In the genomic region with DNA sequence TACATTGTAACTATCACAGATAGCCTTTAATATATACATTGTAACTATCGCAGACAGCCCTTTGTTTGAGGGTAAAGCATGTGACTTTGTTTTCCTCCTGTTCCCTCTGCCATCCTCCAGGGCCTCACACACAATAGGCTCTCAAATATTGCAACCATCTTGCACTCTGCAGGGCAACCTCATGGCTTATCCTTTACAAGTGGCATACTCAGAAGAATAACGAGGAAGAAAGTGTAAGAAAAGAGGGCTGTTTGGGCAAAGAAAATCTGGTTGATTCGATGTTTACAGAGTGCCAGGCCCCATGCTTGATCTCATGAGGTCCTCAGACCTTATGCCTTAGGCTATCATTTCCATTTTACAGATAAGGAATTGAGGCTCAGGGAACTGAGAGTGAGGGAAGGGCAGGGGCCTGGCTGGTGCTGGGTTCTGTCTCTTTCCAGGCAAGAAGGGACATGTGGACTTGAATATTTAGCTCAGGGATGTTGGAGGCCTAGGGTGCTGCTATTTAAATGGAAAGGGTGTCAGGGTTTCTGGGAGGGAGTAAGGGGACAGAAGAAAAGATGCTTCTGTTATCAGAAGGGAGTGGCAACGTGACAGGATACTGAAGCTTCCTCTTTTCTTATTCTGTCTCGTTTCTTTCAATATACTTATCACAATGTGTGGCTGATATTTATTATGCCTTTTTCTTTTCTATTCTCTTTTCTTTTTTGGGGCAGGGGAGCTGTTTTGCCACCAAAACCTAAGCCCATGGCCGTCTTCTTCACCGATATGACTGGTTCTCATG, we compare ENCODE assay signal across 8 cellular contexts. TPM values are rescaled to one million over a fixed set of nuclear protein-coding genes. Genes with fewer than 3 reads are reported as not detected.
A peak's percentile ranks its signal among the peaks of the same experiment; 100 is the strongest.
DNase-seq lines count a peak whose midpoint lies in the region; ATAC-seq and TF ChIP-seq lines count a peak whose summit lies in the region.

No MANE protein-coding gene starts in this region.

- CTCF ChIA-PET in A673 (lab: Charles Lee) = interaction anchor here (1.1 to 1.9 kb wide), 2 partner anchors 8 to 39 kb away, joined by 3 to 8 read pairs; no protein-coding TSS in a partner anchor

- no peaks in the 10 kb centered on the region for H3K27me3 ChIP-seq in A673 (replicated peaks; ENCODE audit: insufficient read depth, low read depth, low read length, poor library complexity)
- no peaks in the 10 kb centered on the region for H3K27me3 ChIP-seq in lung (ENCODE audit: control insufficient read depth, insufficient read depth)

- no peaks in the 10 kb centered on the region for H3K36me3 Mint-ChIP-seq in activated naive CD8-positive, alpha-beta T cell

- peak overlapping the region; percentile 96 for H3K4me3 ChIP-seq in A673 (ENCODE audit: low read depth, low read length, poor library complexity, severe bottlenecking)
- peak overlapping the region; percentile 93 for H3K4me3 ChIP-seq in HFF-Myc (replicated peaks; ENCODE audit: low read depth, low read length)
- peak overlapping the region; percentile 96 for H3K4me3 ChIP-seq in lung

- H3K9me3 ChIP-seq in A673 (ENCODE audit: low read depth, low read length, poor library complexity, severe bottlenecking) (no peaks in the 10 kb centered on the region), lung (ENCODE audit: control insufficient read depth in 2 of 2, insufficient read depth in 1 of 2, low read length in 1 of 2) (no peaks in the 10 kb centered on the region)

- peaks cover 36% of the 10 kb centered on the region for H3K4me1 Mint-ChIP-seq in activated naive CD8-positive, alpha-beta T cell (ENCODE audit: low read depth)

- no peaks in the 10 kb centered on the region for H3K9me3 Mint-ChIP-seq in activated naive CD8-positive, alpha-beta T cell (ENCODE audit: low read depth)

- H3K27me3 Mint-ChIP-seq in activated naive CD8-positive, alpha-beta T cell = no peaks in the 10 kb centered on the region

- no peak for ATAC-seq in lung (ENCODE audit: insufficient read depth, low FRiP score)
- no peak for ATAC-seq in GM19452 (IDR thresholded peaks at IDR 0.05; ENCODE audit: unreplicated experiment)
- ATAC-seq in HG02884 (IDR thresholded peaks at IDR 0.05; ENCODE audit: unreplicated experiment) = no peak

- no peaks in the 10 kb centered on the region for H3K36me3 ChIP-seq in A673 (ENCODE audit: insufficient read depth, low read length, poor library complexity, severe bottlenecking)
- no peaks in the 10 kb centered on the region for H3K36me3 ChIP-seq in lung (ENCODE audit: control insufficient read depth in 2 of 2, insufficient read depth in 2 of 2, low read length in 2 of 2)

- TF ChIP-seq CTCF in A673 (conservative IDR thresholded peaks at IDR 0.05; ENCODE audit: low read depth, low read length) (no peak), HFF-Myc (IDR thresholded peaks at IDR 0.05; ENCODE audit: low read depth, low read length, missing control alignments) (no peak), lung (IDR thresholded peaks at IDR 0.05; ENCODE audit: control extremely low read depth, extremely low read depth) (no peak)

- peak overlapping the region; percentile 99 for H3K4me3 Mint-ChIP-seq in activated naive CD8-positive, alpha-beta T cell

- intact Hi-C loops in A673 (cut with micrococcal nuclease; ENCODE audit: unreplicated experiment) = no loop called here

- no TSS peak for BruUV-seq in A673 (replicated peaks; lab: Mats Ljungman, UMichigan)

- DNase-seq in A673 (ENCODE audit: low spot score) = no peak
- no peak for DNase-seq in HFF-Myc (ENCODE audit: extremely low read depth, low read depth)
- DNase-seq in lung (ENCODE audit: low spot score) = no peak
- no peak for DNase-seq in NCI-H526 (lab: John Stamatoyannopoulos, UW)
- DNase-seq in GOT3 (lab: John Stamatoyannopoulos, UW) = no peak

- WGBS in lung, 2 donors = 33 to 35% methylated on average over 7 of the region's 7 CpGs

- H3K27ac ChIP-seq in A673 (ENCODE audit: low read depth, low read length, poor library complexity, severe bottlenecking) (peak overlapping the region; percentile 84), lung (ENCODE audit: low read depth in 1 of 2, low read length in 1 of 2) (no peak overlapping the region)

- H3K27ac Mint-ChIP-seq in activated naive CD8-positive, alpha-beta T cell = peak overlapping the region; percentile 92

- POLR2A ChIA-PET in A673 (lab: Charles Lee; ENCODE audit: low non-redundant PET) = no interaction called here

- H3K4me1 ChIP-seq in A673 (ENCODE audit: insufficient read depth, low read length, poor library complexity, severe bottlenecking) (peaks cover 5% of the 10 kb centered on the region), lung (ENCODE audit: control insufficient read depth in 2 of 2, insufficient read depth in 2 of 2, low read length in 2 of 2) (peaks cover 5 to 11% of the 10 kb centered on the region in 2 donors)

RNA-seq across cellular contexts. Expression of gene SAMM50, which starts 1.1 kb away (rescaled TPM):
- total RNA-seq in A673 (2021) (63.1 and 67.2 TPM in 2 replicates), lung (10 to 100 TPM; 34.9 to 35.9 TPM)
- polyA plus RNA-seq in lung = 10 to 100 TPM; 11.2 to 26.1 TPM

RNA-seq across cellular contexts. Expression of gene PNPLA3, which starts 30.6 kb away (rescaled TPM):
- total RNA-seq in A673 (2021) = 11.8 and 15.6 TPM in 2 replicates
- 1 to 10 TPM in 1 of 2 donors, under 1 TPM in 1; 0.88 to 2.2 TPM for total RNA-seq in lung
- 1 to 10 TPM in 1 of 2 donors, under 1 TPM in 1; 0.41 to 1.1 TPM for polyA plus RNA-seq in lung
